20 cellular contexts compared by ENCODE assay signal in the genomic region with DNA sequence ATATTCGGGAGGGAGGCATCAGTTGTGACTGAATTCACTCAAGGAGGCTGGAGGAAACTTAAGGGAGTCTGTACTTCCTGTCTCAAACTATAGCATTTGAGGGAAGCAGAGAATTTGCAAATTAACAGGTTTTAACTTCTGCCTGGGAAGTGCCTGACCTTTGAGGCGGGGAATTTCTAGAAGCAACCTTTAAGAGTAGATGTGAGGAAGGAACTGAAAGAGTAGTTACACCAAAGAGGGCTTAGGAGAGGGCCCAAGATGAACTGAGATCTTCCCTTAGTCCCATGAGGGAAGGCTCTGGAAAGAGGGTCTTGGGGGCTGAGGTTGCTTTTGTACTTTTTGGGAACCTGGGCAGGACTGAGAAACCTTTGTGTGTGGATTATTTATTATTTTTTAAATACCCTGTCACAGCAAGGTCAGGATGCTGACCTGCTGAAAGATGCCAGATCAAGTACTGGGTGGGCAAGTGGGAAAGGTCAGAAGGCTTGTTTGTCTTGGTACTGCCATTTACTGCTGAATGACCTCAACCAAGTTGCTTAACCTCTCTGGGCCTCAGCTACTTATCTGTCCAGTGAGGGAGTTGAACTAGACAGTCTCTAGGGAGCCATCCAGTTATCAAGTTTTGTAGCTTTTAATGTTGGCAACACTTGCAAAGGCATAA. TPM values are rescaled to one million over a fixed set of nuclear protein-coding genes. Genes with fewer than 3 reads are reported as not detected.
DNase-seq lines count a peak whose midpoint lies in the region; ATAC-seq and TF ChIP-seq lines count a peak whose summit lies in the region.
"Had no signal": no experiment of that assay in that cellular context is flagged by ENCODE, and none has a peak within 500 bp of the region (broad histone marks: within the 10 kb centered on the region; RNA-seq: fewer than 3 reads in every experiment).

No MANE protein-coding gene starts in this region.

- H3K79me1 ChIP-seq in trophoblast cell (ENCODE audit: low read length): no peaks in the 10 kb centered on the region

- no peak overlapping the region for H4K91ac ChIP-seq in trophoblast cell (ENCODE audit: low read depth, low read length)

- no peak for ATAC-seq in SK-N-SH treated with all-trans-retinoic acid at 6 μM for 48 hours
- ATAC-seq: CD8-positive, alpha-beta T cell had no signal

- no peak overlapping the region for H2BK12ac ChIP-seq in trophoblast cell (ENCODE audit: low read length)

- in situ Hi-C loops in GM13976 (cut with MboI; ENCODE audit: low sequenced_read_pairs, unreplicated experiment): no loop called here

- H3K4me2 ChIP-seq in trophoblast cell (ENCODE audit: low read length): peak overlapping the region; percentile 88

- H3K9ac ChIP-seq in iPS-15b (ENCODE audit: low read depth, low read length): no peak overlapping the region
- no peak overlapping the region for H3K9ac ChIP-seq in trophoblast cell (ENCODE audit: low read length)

- H2AFZ ChIP-seq in trophoblast cell (ENCODE audit: insufficient read depth, low read length, poor library complexity): no peak overlapping the region

- no peaks in the 10 kb centered on the region for H3K36me3 ChIP-seq in WERI-Rb-1
- no peaks in the 10 kb centered on the region for H3K36me3 ChIP-seq in iPS-15b (ENCODE audit: control insufficient read depth, insufficient read depth, low read length)
- H3K36me3 ChIP-seq in trophoblast cell (ENCODE audit: control insufficient read depth in 1 of 2, insufficient read depth in 2 of 2, low read length in 2 of 2): no peaks in the 10 kb centered on the region
- H3K36me3 ChIP-seq: ascending aorta, HAP-1, neutrophil, SJSA1, upper lobe of left lung had no signal

- H4K8ac ChIP-seq in trophoblast cell (ENCODE audit: low read depth, low read length): no peak overlapping the region

- H3K4me3 ChIP-seq in WERI-Rb-1 (ENCODE audit: low read depth, low read length): peak overlapping the region; percentile 78; the same call in 1 of the 2 replicates
- H3K4me3 ChIP-seq in iPS-15b (ENCODE audit: low read depth, low read length): peak overlapping the region; percentile 66
- no peak overlapping the region for H3K4me3 ChIP-seq in trophoblast cell (ENCODE audit: low read depth, low read length)
- H3K4me3 ChIP-seq: ascending aorta, HAP-1, SJSA1 had no signal

- no peak overlapping the region for H3K14ac ChIP-seq in trophoblast cell (ENCODE audit: low read length)

- H3K27ac ChIP-seq in WERI-Rb-1 (no peak overlapping the region), trophoblast cell (ENCODE audit: low read depth, low read length) (no peak overlapping the region)
- H3K27ac ChIP-seq: ascending aorta, neutrophil, SJSA1, upper lobe of left lung had no signal

- no peak overlapping the region for H3K18ac ChIP-seq in trophoblast cell (ENCODE audit: low read length)

- H3K27me3 ChIP-seq in WERI-Rb-1 (ENCODE audit: insufficient read depth, low read depth, severe bottlenecking) (peaks cover 14% of the 10 kb centered on the region), iPS-15b (ENCODE audit: control insufficient read depth, insufficient read depth, low read length) (peaks cover 53% of the 10 kb centered on the region), trophoblast cell (ENCODE audit: insufficient read depth, low read length) (peaks cover 26% of the 10 kb centered on the region)

- TF ChIP-seq CTCF in GM13976 (IDR thresholded peaks at IDR 0.05; ENCODE audit: borderline replicate concordance, control extremely low read depth, extremely low read depth, insufficient read depth, missing control alignments) (no peak), WERI-Rb-1 (IDR thresholded peaks at IDR 0.05; ENCODE audit: low read depth, low read length) (no peak), GM20000 (IDR thresholded peaks at IDR 0.05; ENCODE audit: extremely low read depth, missing control alignments) (no peak)

- no peak overlapping the region for H2AK5ac ChIP-seq in trophoblast cell (ENCODE audit: low read length)

- no CpG with 5 or more reads among the region's 2 CpGs for WGBS in trophoblast cell (ENCODE audit: extremely low coverage, insufficient coverage, insufficient read length)

- H3K9me3 ChIP-seq in WERI-Rb-1 (ENCODE audit: severe bottlenecking): no peaks in the 10 kb centered on the region
- H3K9me3 ChIP-seq in iPS-15b (ENCODE audit: control insufficient read depth, insufficient read depth, low read length): no peaks in the 10 kb centered on the region
- peaks cover 4% of the 10 kb centered on the region for H3K9me3 ChIP-seq in trophoblast cell (ENCODE audit: insufficient read depth, low read depth, low read length)
- H3K9me3 ChIP-seq: ascending aorta, HAP-1, neutrophil, upper lobe of left lung had no signal

- H3K23ac ChIP-seq in trophoblast cell (ENCODE audit: low read length): no peak overlapping the region

- H2BK5ac ChIP-seq in trophoblast cell (ENCODE audit: low read depth, low read length, poor library complexity): no peak overlapping the region

- DNase-seq in GM13976 (ENCODE audit: low spot score): peak; percentile 12
- DNase-seq in WERI-Rb-1: no peak
- no peak for DNase-seq in trophoblast cell
- DNase-seq in stimulated activated CD4-positive, alpha-beta T cell treated with anti-CD3 and anti-CD28 coated beads, Interleukin-12 subunit alpha, Interleukin-12 subunit beta, amount 100 ng/mL, for 4 hours: no peak
- no peak for DNase-seq in NCI-H524 treated with DMSO at 0.1 percent for 48 hours (lab: John Stamatoyannopoulos, UW)
- DNase-seq in GM20000 (ENCODE audit: low spot score): no peak
- DNase-seq: activated CD4-positive, CD25-positive, alpha-beta regulatory T cell treated with anti-CD3 and anti-CD28 coated beads, Interleukin-2, amount 50 U/mL, for 72 hours; CD8-positive, alpha-beta T cell; DMS79 treated with DMSO at 0.1 percent for 48 hours; NCI-H2029 treated with DMSO at 0.1 percent for 48 hours; NCI-H526 treated with DMSO at 0.1 percent for 48 hours; stimulated activated CD4-positive, alpha-beta T cell treated with anti-CD3 and anti-CD28 coated beads, Interleukin-15, amount 100 ng/mL, for 24 hours; stimulated activated naive CD4-positive, alpha-beta T cell had no signal

- no peaks in the 10 kb centered on the region for H3K79me2 ChIP-seq in trophoblast cell (ENCODE audit: control insufficient read depth, insufficient read depth, low read length, poor library complexity)

- no peak overlapping the region for H2BK120ac ChIP-seq in trophoblast cell (ENCODE audit: insufficient read depth, low read length, poor library complexity)

- H3K4ac ChIP-seq in trophoblast cell (ENCODE audit: low read depth, low read length): no peak overlapping the region

- H3K4me1 ChIP-seq in iPS-15b (ENCODE audit: control insufficient read depth, insufficient read depth, low read length) (no peaks in the 10 kb centered on the region), trophoblast cell (ENCODE audit: control insufficient read depth in 1 of 2, insufficient read depth in 2 of 2, low read length in 2 of 2) (peaks cover 10 to 18% of the 10 kb centered on the region in 2 experiments)

- no peak overlapping the region for H4K12ac ChIP-seq in trophoblast cell (ENCODE audit: low read depth, low read length)

TF ChIP-seq in SK-N-SH treated with all-trans-retinoic acid at 6 μM for 48 hours, 23 proteins besides CTCF, POLR2A, EP300 and RAD21:
- no peak for TF ChIP-seq ZNF70 (CRISPR knock-in tag; IDR thresholded peaks at IDR 0.05)
- no peak for TF ChIP-seq ZFP30 (CRISPR knock-in tag; IDR thresholded peaks at IDR 0.05)

RNA-seq across cellular contexts. Expression of gene GPR158, which starts 2.4 kb away (rescaled TPM):
- 0.08 and 0.10 TPM in 2 replicates for polyA plus RNA-seq in trophoblast cell (2013)
